In the genomic region with DNA sequence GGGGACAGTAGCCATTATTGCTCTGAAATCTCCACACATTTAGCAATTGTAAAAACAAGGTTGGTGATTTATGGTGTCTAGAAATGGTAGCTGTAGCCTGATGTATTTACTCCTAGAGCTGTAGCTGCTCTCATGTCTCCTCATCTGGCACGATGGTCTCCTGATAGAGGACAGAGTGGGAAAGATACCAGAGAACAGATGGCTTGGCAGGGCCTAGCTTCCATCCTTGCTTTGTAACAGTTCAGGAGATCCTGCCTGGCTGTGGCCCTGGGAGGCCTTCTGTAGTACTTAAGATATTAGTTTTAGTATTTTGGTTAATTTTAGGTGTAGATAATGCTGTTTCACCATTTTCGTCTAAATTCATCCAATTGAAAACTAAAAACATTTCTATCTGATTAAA, we compare ENCODE assay signal across 16 cellular contexts. TPM values are rescaled to one million over a fixed set of nuclear protein-coding genes. Genes with fewer than 3 reads are reported as not detected.
"Had no signal": no experiment of that assay in that cellular context is flagged by ENCODE, and none has a peak within 500 bp of the region (broad histone marks: within the 10 kb centered on the region; RNA-seq: fewer than 3 reads in every experiment).

No MANE protein-coding gene starts in this region.

- H3K9ac ChIP-seq: neural progenitor cell, parathyroid adenoma had no signal

- H3K27me3 ChIP-seq: cardiac muscle cell, neural progenitor cell, tibial artery, uterus had no signal

- H3K9me3 ChIP-seq: tibial artery, uterus had no signal

- H3K4me3 ChIP-seq: cardiac muscle cell, coronary artery, neural progenitor cell, tibial artery, uterus had no signal

- H3K4me2 ChIP-seq: neural progenitor cell had no signal

- H3K9me3 Mint-ChIP-seq: neural progenitor cell had no signal

- H3K27ac ChIP-seq: cardiac muscle cell, coronary artery, neural progenitor cell, parathyroid adenoma, tibial artery, uterus, VCaP had no signal

- DNase-seq: activated gamma-delta T cell; effector CD8-positive, alpha-beta T cell; hippocampal formation; retina; stimulated activated CD4-positive, alpha-beta T cell treated with anti-CD3 and anti-CD28 coated beads, Interleukin-4, amount 100 ng/mL, for 4 hours; tibial artery; uterus had no signal

- H2AFZ ChIP-seq: neural progenitor cell, parathyroid adenoma had no signal

- H3K27ac Mint-ChIP-seq: neural progenitor cell had no signal

- H3K36me3 ChIP-seq: neural progenitor cell, uterus had no signal

- H3K4me1 ChIP-seq: neural progenitor cell, parathyroid adenoma had no signal

- H3K4me3 Mint-ChIP-seq: neural progenitor cell had no signal

RNA-seq across cellular contexts. Expression of gene SAG, which starts 49.4 kb away (rescaled TPM):
- total RNA-seq: cardiac muscle cell, epithelial cell of proximal tubule, lower leg skin, mesenteric fat pad, skeletal muscle tissue had no signal
